In the genomic region with DNA sequence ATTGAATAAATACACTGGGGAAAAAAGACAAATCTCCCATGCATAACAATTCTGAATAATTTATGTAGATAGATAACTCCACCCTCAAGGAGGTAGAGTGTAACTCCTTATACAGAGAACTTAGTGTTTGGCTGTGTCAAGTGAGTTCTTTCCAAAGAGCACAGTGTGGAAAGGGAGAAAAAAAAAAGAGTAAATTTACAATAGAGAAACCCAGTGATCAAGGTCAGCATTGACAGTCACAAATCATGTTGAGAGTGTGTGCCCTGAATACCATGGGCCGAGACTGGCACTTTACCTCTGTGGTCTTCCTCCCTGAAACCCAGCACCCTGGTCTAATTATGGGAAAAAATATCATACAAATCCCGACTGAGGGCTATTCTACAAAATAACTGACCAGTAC, we compare ENCODE assay signal across 27 cellular contexts.
"Had no signal": no experiment of that assay in that cellular context is flagged by ENCODE, and none has a peak within 500 bp of the region (broad histone marks: within the 10 kb centered on the region; RNA-seq: fewer than 3 reads in every experiment).

No MANE protein-coding gene starts in this region.

- H3K4me3 Mint-ChIP-seq: activated naive CD8-positive, alpha-beta T cell; mesothelial cell of epicardium; naive thymus-derived CD4-positive, alpha-beta T cell; T-helper 2 cell treated with Interferon-gamma antibody and Interleukin-4, amounts not matched to agents 5 μg/mL and 100 μg/mL, for 36 hours had no signal

- DNase-seq: activated CD4-positive, alpha-beta T cell treated with anti-CD3 and anti-CD28 coated beads for 4 hours; activated CD4-positive, alpha-beta T cell treated with anti-CD3 and anti-CD28 coated beads, Interleukin-2, amount 50 U/mL, for 4 hours; activated CD8-positive, alpha-beta memory T cell treated with anti-CD3 and anti-CD28 coated beads for 24 hours; activated effector memory CD4-positive, alpha-beta T cell treated with Interleukin-2 at 50 U/mL for 16 hours; activated naive CD4-positive, alpha-beta T cell treated with Interleukin-2 at 50 U/mL for 16 hours; adrenal gland; aorta; body of pancreas; colonic mucosa; effector CD8-positive, alpha-beta T cell; esophagus squamous epithelium; heart right ventricle; kidney glomerular epithelial cell; left ventricle myocardium inferior; naive thymus-derived CD4-positive, alpha-beta T cell; posterior cingulate gyrus; right cardiac atrium; spleen; stomach; T-helper 1 cell; tibial artery; upper lobe of right lung had no signal

- ATAC-seq: body of pancreas; heart right ventricle; naive thymus-derived CD4-positive, alpha-beta T cell; right cardiac atrium; upper lobe of right lung had no signal

- H3K27ac ChIP-seq: adrenal gland, colonic mucosa, epithelial cell of prostate, esophagus squamous epithelium, heart right ventricle, left ventricle myocardium inferior, stomach, suprapubic skin, tibial artery, upper lobe of right lung had no signal

- H3K9me3 Mint-ChIP-seq: mesothelial cell of epicardium; T-helper 2 cell treated with Interferon-gamma antibody and Interleukin-4, amounts not matched to agents 5 μg/mL and 100 μg/mL, for 36 hours had no signal

- H3K9me3 ChIP-seq: adrenal gland, body of pancreas, colonic mucosa, esophagus squamous epithelium, heart right ventricle, left ventricle myocardium inferior, spleen, stomach, suprapubic skin, tibial artery, upper lobe of right lung had no signal

- H3K36me3 Mint-ChIP-seq: activated naive CD8-positive, alpha-beta T cell; mesothelial cell of epicardium; naive thymus-derived CD4-positive, alpha-beta T cell had no signal

- H3K36me3 ChIP-seq: adrenal gland, colonic mucosa, esophagus squamous epithelium, heart right ventricle, left ventricle myocardium inferior, stomach, suprapubic skin, tibial artery, upper lobe of right lung had no signal

- H3K27ac Mint-ChIP-seq: activated naive CD8-positive, alpha-beta T cell; mesothelial cell of epicardium; naive thymus-derived CD4-positive, alpha-beta T cell; T-helper 2 cell treated with Interferon-gamma antibody and Interleukin-4, amounts not matched to agents 5 μg/mL and 100 μg/mL, for 36 hours had no signal

- H3K4me1 ChIP-seq: colonic mucosa had no signal

- H3K4me3 ChIP-seq: adrenal gland, body of pancreas, colonic mucosa, esophagus squamous epithelium, heart right ventricle, left ventricle myocardium inferior, spleen, stomach, suprapubic skin, tibial artery, upper lobe of right lung had no signal

- H3K27me3 ChIP-seq: adrenal gland, body of pancreas, colonic mucosa, spleen, upper lobe of right lung had no signal

- H3K27me3 Mint-ChIP-seq: activated naive CD8-positive, alpha-beta T cell had no signal
